ENCODE assay signal across 13 cellular contexts in the genomic region with DNA sequence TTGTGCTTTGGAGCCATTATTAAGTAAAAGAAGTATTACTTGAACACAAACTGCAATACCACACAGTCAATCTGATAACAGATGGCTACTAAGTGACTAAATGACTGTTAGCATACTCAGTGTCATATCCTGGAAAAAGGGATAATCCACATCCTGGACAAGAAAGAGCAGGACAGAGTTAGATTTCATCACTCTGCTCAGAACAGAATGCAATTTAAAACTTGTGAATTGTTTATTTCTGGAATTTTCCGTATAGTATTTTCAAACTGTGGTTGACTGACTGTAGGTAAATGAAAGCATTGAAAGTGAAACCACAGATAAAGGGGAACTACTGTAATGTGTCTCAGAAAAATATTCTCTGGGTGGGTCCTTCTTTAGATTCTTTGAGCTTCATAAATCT.
DNase-seq lines count a peak whose midpoint lies in the region; ATAC-seq and TF ChIP-seq lines count a peak whose summit lies in the region.
"Had no signal": no experiment of that assay in that cellular context is flagged by ENCODE, and none has a peak within 500 bp of the region (broad histone marks: within the 10 kb centered on the region; RNA-seq: fewer than 3 reads in every experiment).

No MANE protein-coding gene starts in this region.

- TF ChIP-seq CTCF in nephron progenitor cell (IDR thresholded peaks at IDR 0.05), result no peak

- H3K27ac Mint-ChIP-seq in naive B cell (peak overlapping the region in 3 of 6 donors; percentile 19 to 29 (median 22)), nephron progenitor cell (no peak overlapping the region)

- ATAC-seq in GM19328 (IDR thresholded peaks at IDR 0.05; ENCODE audit: unreplicated experiment) (peak; percentile 97), HG02623 (IDR thresholded peaks at IDR 0.05; ENCODE audit: unreplicated experiment) (peak; percentile 96), HG03439 (IDR thresholded peaks at IDR 0.05; ENCODE audit: unreplicated experiment) (peak; percentile 78), naive B cell (ENCODE audit: low read depth in 2 of 2) (peak; percentile 66 to 70)
- ATAC-seq: activated CD4-positive, CD25-positive, alpha-beta regulatory T cell treated with anti-CD3 and anti-CD28 coated beads, Interleukin-2, amount 50 U/mL, for 24 hours had no signal

- peaks cover 9% of the 10 kb centered on the region in 2 donors for H3K36me3 Mint-ChIP-seq in naive B cell
- no peaks in the 10 kb centered on the region for H3K36me3 Mint-ChIP-seq in nephron progenitor cell (ENCODE audit: low read depth)

- peak overlapping the region in 4 of 8 donors; percentile 17 to 48 (median 21) for H3K4me3 Mint-ChIP-seq in naive B cell
- H3K4me3 Mint-ChIP-seq in nephron progenitor cell, result no peak overlapping the region

- no peak for DNase-seq in naive B cell
- DNase-seq in nucleus accumbens (lab: John Stamatoyannopoulos, UW), result no peak
- DNase-seq in nephron progenitor cell, result no peak
- no peak for DNase-seq in posterior vena cava (ENCODE audit: low spot score)
- DNase-seq: activated gamma-delta T cell treated with Interleukin-2 at 50 U/mL for 16 hours, DMS79, head of caudate nucleus, midbrain, NCI-H1092 had no signal

- H3K27me3 Mint-ChIP-seq in naive B cell (no peaks in the 10 kb centered on the region), nephron progenitor cell (ENCODE audit: low read depth, poor library complexity) (peaks cover 3% of the 10 kb centered on the region)

- H3K4me1 Mint-ChIP-seq in naive B cell (peaks cover 7 to 15% (median 12%) of the 10 kb centered on the region in 3 donors), nephron progenitor cell (no peaks in the 10 kb centered on the region)

- intact Hi-C loops in posterior vena cava (cut with DNase I), result no loop called here

- H3K9me3 Mint-ChIP-seq in naive B cell, result peaks cover 5 to 32% (median 15%) of the 10 kb centered on the region in 7 donors
- H3K9me3 Mint-ChIP-seq in nephron progenitor cell, result peaks cover 14% of the 10 kb centered on the region
